Comparison of ENCODE assay signal across 9 cellular contexts in the genomic region with DNA sequence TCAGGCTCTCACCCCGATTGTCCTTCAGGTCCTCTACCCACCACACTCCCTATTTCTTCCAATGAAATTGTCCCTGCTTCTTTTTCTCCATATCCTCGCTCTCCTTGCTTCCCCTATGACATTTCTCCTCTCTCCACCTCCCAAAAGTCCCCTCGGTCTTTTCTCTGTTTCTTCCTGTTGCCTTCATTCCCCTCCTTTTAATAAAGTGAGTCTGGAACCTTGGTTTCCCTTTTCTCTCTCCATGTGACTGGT. TPM values are rescaled to one million over a fixed set of nuclear protein-coding genes. Genes with fewer than 3 reads are reported as not detected.
DNase-seq lines count a peak whose midpoint lies in the region; ATAC-seq, FAIRE-seq and TF ChIP-seq lines count a peak whose summit lies in the region.
"Had no signal": no experiment of that assay in that cellular context is flagged by ENCODE, and none has a peak within 500 bp of the region (broad histone marks: within the 10 kb centered on the region; RNA-seq: fewer than 3 reads in every experiment).

No MANE protein-coding gene starts in this region.

- H3K4me1 ChIP-seq in A673 (ENCODE audit: insufficient read depth, low read length, poor library complexity, severe bottlenecking) = peaks cover 22% of the 10 kb centered on the region
- H3K4me1 ChIP-seq in GM23338 (ENCODE audit: insufficient read depth) = peaks cover 20% of the 10 kb centered on the region
- H3K4me1 ChIP-seq in keratinocyte (ENCODE audit: control insufficient read depth, extremely low read depth, insufficient read depth, low read length) = peaks cover 37% of the 10 kb centered on the region
- H3K4me1 ChIP-seq in testis = peaks cover 13% of the 10 kb centered on the region

- no peaks in the 10 kb centered on the region for H3K9me3 ChIP-seq in A673 (ENCODE audit: low read depth, low read length, poor library complexity, severe bottlenecking)
- H3K9me3 ChIP-seq in keratinocyte (ENCODE audit: control insufficient read depth, low read depth, low read length) = no peaks in the 10 kb centered on the region
- H3K9me3 ChIP-seq in testis = no peaks in the 10 kb centered on the region

- H3K4me1 Mint-ChIP-seq in GM23338 = peaks cover 42% of the 10 kb centered on the region

- 0 out of 2 replicates have a peak, but pooled peaks cover 4% of the 10 kb centered on the region for H3F3A ChIP-seq in GM23338 (replicated peaks; ENCODE audit: low read depth)

- ATAC-seq in GM23338 (no peak), HG02678 (IDR thresholded peaks at IDR 0.05; ENCODE audit: unreplicated experiment) (no peak)

- no peak for TF ChIP-seq POLR2A in testis (IDR thresholded peaks at IDR 0.05)

- H3K9ac ChIP-seq in keratinocyte (ENCODE audit: control insufficient read depth, extremely low read depth, insufficient read depth, low read length) = peak overlapping the region; percentile 100

- intact Hi-C loops in A673 (cut with micrococcal nuclease; ENCODE audit: unreplicated experiment) = no loop called here
- intact Hi-C loops in testis (cut with DNase I; ENCODE audit: low total_unique reads) = no loop called here

- peaks cover 7% of the 10 kb centered on the region; the same call in 2 of the 3 replicates for H3K9me3 Mint-ChIP-seq in GM23338

- TF ChIP-seq CTCF in A673 (conservative IDR thresholded peaks at IDR 0.05; ENCODE audit: low read depth, low read length) (no peak), GM23338 (conservative IDR thresholded peaks at IDR 0.05; ENCODE audit: low read depth in 2 of 2) (no peak), keratinocyte (optimal IDR thresholded peaks at IDR 0.05 in 1 of 3, IDR thresholded peaks at IDR 0.05 in 1 of 3, conservative IDR thresholded peaks at IDR 0.05 in 1 of 3; ENCODE audit: extremely low read depth in 1 of 3, insufficient read depth in 2 of 3, low read length in 3 of 3) (no peak), testis (IDR thresholded peaks at IDR 0.05) (no peak)

- H3K9me1 ChIP-seq in keratinocyte (ENCODE audit: control insufficient read depth, extremely low read depth, insufficient read depth, low read length) = peaks cover 10% of the 10 kb centered on the region

- BruUV-seq in A673 (replicated peaks; lab: Mats Ljungman, UMichigan) = TSS peak; percentile 92

- H3K79me2 ChIP-seq in GM23338 (replicated peaks; ENCODE audit: insufficient read depth) (peaks cover 36% of the 10 kb centered on the region), keratinocyte (ENCODE audit: control insufficient read depth, insufficient read depth, low read length) (peaks cover 44% of the 10 kb centered on the region)

- peak overlapping the region; percentile 98 for H3K4me3 Mint-ChIP-seq in GM23338

- dilution Hi-C loops in keratinocyte (cut with MboI; ENCODE audit: extremely low pct_ligation_motif_present, low sequenced_read_pairs) = no loop called here

- H3K36me3 ChIP-seq in A673 (ENCODE audit: insufficient read depth, low read length, poor library complexity, severe bottlenecking) = peaks cover 27% of the 10 kb centered on the region
- peaks cover 9% of the 10 kb centered on the region; the same call in 1 of the 2 replicates for H3K36me3 ChIP-seq in GM23338 (ENCODE audit: insufficient read depth)
- peaks cover 10 to 12% of the 10 kb centered on the region in 2 experiments for H3K36me3 ChIP-seq in keratinocyte (ENCODE audit: control insufficient read depth in 2 of 2, extremely low read depth in 1 of 2, insufficient read depth in 2 of 2, low read length in 2 of 2)
- H3K36me3 ChIP-seq in testis (ENCODE audit: low read depth, missing control alignments) = no peaks in the 10 kb centered on the region

- CTCF ChIA-PET in A673 (lab: Charles Lee) = no interaction called here

- WGBS in adipose tissue, 3 donors = 2 to 4% (median 3%) methylated on average over 3 of the region's 3 CpGs
- 0% methylated on average over 3 of the region's 3 CpGs for WGBS in testis, 2 donors

- POLR2A ChIA-PET in A673 (lab: Charles Lee; ENCODE audit: low non-redundant PET) = no interaction called here

- H4K20me1 ChIP-seq in GM23338 (replicated peaks; ENCODE audit: insufficient read depth) (peaks cover 17% of the 10 kb centered on the region), keratinocyte (ENCODE audit: control insufficient read depth, extremely low read depth, insufficient read depth, low read length) (peaks cover 21% of the 10 kb centered on the region)

- H3K27me3 ChIP-seq in A673 (replicated peaks; ENCODE audit: insufficient read depth, low read depth, low read length, poor library complexity) (no peaks in the 10 kb centered on the region), GM23338 (ENCODE audit: insufficient read depth) (no peaks in the 10 kb centered on the region), keratinocyte (ENCODE audit: control insufficient read depth, extremely low read depth, insufficient read depth, low read length) (no peaks in the 10 kb centered on the region), testis (no peaks in the 10 kb centered on the region)

- DNase-seq in A673 (ENCODE audit: low spot score) (no peak), GM23338 (ENCODE audit: low spot score) (no peak), keratinocyte (ENCODE audit: low read depth, low spot score) (no peak), testis (no peak), HTR-8/SVneo (ENCODE audit: insufficient read length, low spot score) (no peak)
- no peak for DNase-seq in stimulated activated CD4-positive, alpha-beta T cell treated with anti-CD3 and anti-CD28 coated beads, Interleukin-2, amount 100 ng/mL, for 48 hours

- H2AFZ ChIP-seq in GM23338 = peak overlapping the region; percentile 60
- H2AFZ ChIP-seq in keratinocyte (ENCODE audit: control insufficient read depth, low read length) = peak overlapping the region; percentile 96

- H3K9me2 ChIP-seq in GM23338 (ENCODE audit: insufficient read depth) = no peaks in the 10 kb centered on the region

- peaks cover 36% of the 10 kb centered on the region for H3K36me3 Mint-ChIP-seq in GM23338 (ENCODE audit: low read depth)

- H3K27ac ChIP-seq in A673 (ENCODE audit: low read depth, low read length, poor library complexity, severe bottlenecking) = peak overlapping the region; percentile 94
- H3K27ac ChIP-seq in GM23338 (ENCODE audit: low read depth) = peak overlapping the region; percentile 98
- H3K27ac ChIP-seq in adipose tissue (ENCODE audit: low read depth, low read length) = peak overlapping the region; percentile 97
- peak overlapping the region; percentile 100 for H3K27ac ChIP-seq in keratinocyte (ENCODE audit: control insufficient read depth, insufficient read depth, low read length)
- H3K27ac ChIP-seq in testis = peak overlapping the region; percentile 97 to 98

- H3K4me2 ChIP-seq in GM23338 = peak overlapping the region; percentile 83
- peak overlapping the region; percentile 86 for H3K4me2 ChIP-seq in keratinocyte (ENCODE audit: control insufficient read depth, extremely low read depth, insufficient read depth, low read depth, low read length)

- H3K27ac Mint-ChIP-seq in GM23338 = peak overlapping the region; percentile 100

- FAIRE-seq in keratinocyte (lab: Jason Lieb, UNC) = no peak
- FAIRE-seq in HTR-8/SVneo (lab: Jason Lieb, UNC) = no peak

- H3K27me3 Mint-ChIP-seq in GM23338 (ENCODE audit: insufficient read depth, low read depth, poor library complexity) = peaks cover 16% of the 10 kb centered on the region

- H3K4me3 ChIP-seq in A673 (ENCODE audit: low read depth, low read length, poor library complexity, severe bottlenecking) (peak overlapping the region; percentile 98), GM23338 (peak overlapping the region; percentile 70), keratinocyte (ENCODE audit: control insufficient read depth in 2 of 3, extremely low read depth in 1 of 3, insufficient read depth in 2 of 3, low read depth in 1 of 3, low read length in 3 of 3) (peak overlapping the region; percentile 37 to 98 (median 91)), testis (peak overlapping the region; percentile 58 to 91)

RNA-seq across cellular contexts. Expression of a gene that starts 0.7 kb away (rescaled TPM):
- total RNA-seq in A673 (2021) (24.3 and 27.5 TPM in 2 replicates), testis (10 to 100 TPM; 63.2 to 64.8 TPM)
- total RNA-seq in GM23338 (2014; rRNA removed; shearing (Covaris generic)) = 50.8 and 61.2 TPM in 2 replicates
- polyA plus RNA-seq in GM23338 (2016; fragmentation: Nextera tagmentation; extraction: Ambion mirVana) (18.7 and 19.4 TPM in 2 replicates), adipose tissue (1 to 10 TPM; 4.2 to 8.0 (median 5.3) TPM), keratinocyte (6.8 to 14.7 TPM (median 13.1 TPM) in 3 replicates), testis (ENCODE audit: insufficient read depth, low read depth, low replicate concordance) (47.4 TPM)
- polyA plus RNA-seq in keratinocyte (2011; ENCODE audit: low read depth) = 3.3 TPM
- polyA plus RNA-seq in keratinocyte (2011; cell fraction: cytosol; rRNA removed) = 6.3 and 11.4 TPM in 2 replicates
- 12.9 and 21.1 TPM in 2 replicates for polyA plus RNA-seq in keratinocyte (2011; cell fraction: nucleus; rRNA removed)
- 10.4 and 16.0 TPM in 2 replicates for polyA plus RNA-seq in keratinocyte (2012; ENCODE audit: low replicate concordance)
- 22.3 to 69.2 TPM (median 36.5 TPM) in 3 replicates for polyA minus RNA-seq in keratinocyte
- polyA minus RNA-seq in keratinocyte (2011; cell fraction: cytosol; rRNA and poly(A)+ RNA removed) = 48.3 TPM
- 34.5 and 36.4 TPM in 2 replicates for polyA minus RNA-seq in keratinocyte (2011; cell fraction: nucleus; rRNA and poly(A)+ RNA removed)

RNA-seq across cellular contexts. Expression of a gene that starts 5.3 kb away (rescaled TPM):
- total RNA-seq in A673 (2021) (21.2 and 24.0 TPM in 2 replicates), testis (10 to 100 TPM; 43.8 to 87.4 TPM)
- 34.3 and 42.5 TPM in 2 replicates for total RNA-seq in GM23338 (2014; rRNA removed; shearing (Covaris generic))
- polyA plus RNA-seq in GM23338 (2016; fragmentation: Nextera tagmentation; extraction: Ambion mirVana) (5.1 and 6.2 TPM in 2 replicates), adipose tissue (1 to 10 TPM in 1 of 3 donors, under 1 TPM in 2; 0.51 to 1.2 (median 0.79) TPM), keratinocyte (0.06 to 0.44 TPM (median 0.17 TPM) in 3 replicates), testis (ENCODE audit: insufficient read depth, low read depth, low replicate concordance) (31.7 TPM)
- polyA plus RNA-seq in keratinocyte (2011; ENCODE audit: low read depth) = not detected
- 0.02 and 0.19 TPM in 2 replicates for polyA plus RNA-seq in keratinocyte (2011; cell fraction: cytosol; rRNA removed)
- 0.64 and 0.84 TPM in 2 replicates for polyA plus RNA-seq in keratinocyte (2011; cell fraction: nucleus; rRNA removed)
- 0.06 and 0.55 TPM in 2 replicates for polyA plus RNA-seq in keratinocyte (2012; ENCODE audit: low replicate concordance)
- 0.03 to 0.10 TPM in 2 of 3 replicates, not detected in the other for polyA minus RNA-seq in keratinocyte
- polyA minus RNA-seq in keratinocyte (2011; cell fraction: cytosol; rRNA and poly(A)+ RNA removed) = not detected
- polyA minus RNA-seq in keratinocyte (2011; cell fraction: nucleus; rRNA and poly(A)+ RNA removed) = 0.23 and 0.32 TPM in 2 replicates
- total RNA-seq: lung microvascular endothelial cell had no signal

RNA-seq across cellular contexts. Expression of a gene that starts 57.0 kb away (rescaled TPM):
- total RNA-seq in A673 (2021) (2.2 and 2.5 TPM in 2 replicates), testis (10 to 100 TPM in 1 of 2 donors, 1 to 10 TPM in 1; 9.4 to 20.6 TPM)
- total RNA-seq in GM23338 (2014; rRNA removed; shearing (Covaris generic)) = 2.3 and 2.4 TPM in 2 replicates
- polyA plus RNA-seq in GM23338 (2016; fragmentation: Nextera tagmentation; extraction: Ambion mirVana) (4.6 and 5.1 TPM in 2 replicates), adipose tissue (1 to 10 TPM in 1 of 3 donors, under 1 TPM in 2; 0.67 to 1.2 (median 0.83) TPM), keratinocyte (7.0 to 9.6 TPM (median 7.1 TPM) in 3 replicates), testis (ENCODE audit: insufficient read depth, low read depth, low replicate concordance) (13.2 TPM)
- polyA plus RNA-seq in keratinocyte (2011; ENCODE audit: low read depth) = 1.2 TPM
- 4.2 and 6.7 TPM in 2 replicates for polyA plus RNA-seq in keratinocyte (2011; cell fraction: cytosol; rRNA removed)
- 22.1 and 33.4 TPM in 2 replicates for polyA plus RNA-seq in keratinocyte (2011; cell fraction: nucleus; rRNA removed)
- 3.1 and 15.9 TPM in 2 replicates for polyA plus RNA-seq in keratinocyte (2012; ENCODE audit: low replicate concordance)
- 3.4 to 4.3 TPM (median 3.4 TPM) in 3 replicates for polyA minus RNA-seq in keratinocyte
- polyA minus RNA-seq in keratinocyte (2011; cell fraction: cytosol; rRNA and poly(A)+ RNA removed) = 4.2 TPM
- polyA minus RNA-seq in keratinocyte (2011; cell fraction: nucleus; rRNA and poly(A)+ RNA removed) = 8.4 and 10.5 TPM in 2 replicates
